ENCODE assay signal across 8 cellular contexts in the genomic region with DNA sequence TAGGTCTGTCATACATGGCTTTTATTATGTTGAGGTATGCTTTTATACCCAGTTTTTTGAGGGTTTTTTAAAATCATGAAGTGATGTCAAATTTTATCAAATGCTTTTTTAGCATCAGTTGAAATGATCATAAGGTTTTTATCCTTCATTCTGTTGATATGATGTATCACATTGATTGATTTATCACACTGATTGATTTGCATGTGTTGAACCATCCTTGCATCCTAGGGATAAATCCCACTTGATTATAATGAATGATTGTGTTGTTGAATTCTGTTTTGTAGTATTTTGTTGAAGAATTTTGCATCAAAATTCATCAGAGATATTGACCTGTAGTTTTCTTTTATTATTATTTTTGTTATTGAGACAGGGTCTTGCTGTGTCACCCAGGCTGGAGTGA.
"Had no signal": no experiment of that assay in that cellular context is flagged by ENCODE, and none has a peak within 500 bp of the region (broad histone marks: within the 10 kb centered on the region; RNA-seq: fewer than 3 reads in every experiment).

No MANE protein-coding gene starts in this region.

- ATAC-seq: GM23338 had no signal

- H3K27me3 Mint-ChIP-seq: IgD-negative memory B cell had no signal

- H3K4me2 ChIP-seq: GM23338 had no signal

- H3K9me3 Mint-ChIP-seq: GM23338 had no signal

- H3K4me3 ChIP-seq: GM23338 had no signal

- DNase-seq: H9, HCEC 1CT, KG1 had no signal

- H3K4me3 Mint-ChIP-seq: GM23338, H9 had no signal

- H2AFZ ChIP-seq: GM23338 had no signal

- H3K27ac Mint-ChIP-seq: H9, IgD-negative memory B cell had no signal

- FAIRE-seq: H1, H54, HTR-8/SVneo had no signal
